In the genomic region with DNA sequence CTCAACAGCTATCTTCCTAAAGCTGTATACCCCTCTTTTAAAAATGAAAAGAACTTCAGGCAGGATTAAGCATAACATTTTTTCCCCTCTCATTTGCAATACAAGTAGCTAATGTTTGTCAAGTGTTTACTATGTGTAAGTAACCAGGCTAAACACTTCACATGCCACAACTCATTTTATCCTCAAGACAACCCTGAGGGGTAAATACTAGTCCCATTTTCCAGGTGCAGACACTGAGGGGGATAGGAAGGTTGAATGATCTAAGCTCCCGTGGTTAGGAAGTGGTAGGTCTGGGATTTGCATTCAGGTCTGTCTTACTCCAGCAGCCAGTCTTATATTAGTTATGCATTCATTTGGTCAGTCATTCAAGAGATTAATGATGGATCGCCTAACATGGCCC, we compare ENCODE assay signal across 21 cellular contexts.
"Had no signal": no experiment of that assay in that cellular context is flagged by ENCODE, and none has a peak within 500 bp of the region (broad histone marks: within the 10 kb centered on the region; RNA-seq: fewer than 3 reads in every experiment).

No MANE protein-coding gene starts in this region.

- H3K4me3 ChIP-seq: esophagus squamous epithelium, left ventricle myocardium inferior, lower lobe of right lung, psoas muscle, right lobe of liver, testis, tibial nerve had no signal

- H3K36me3 ChIP-seq: left ventricle myocardium inferior, lower lobe of right lung, right lobe of liver, tibial nerve had no signal

- H3K4me3 Mint-ChIP-seq: immature natural killer cell; naive B cell; nephron progenitor cell; stimulated activated naive B cell treated with anti-CD40 and anti-IgM and Interleukin-4, amounts not matched to agents 10 μg/mL and 1 μg/mL and 100 μg/mL, for 72 hours; stimulated activated naive CD8-positive, alpha-beta T cell treated with anti-CD3 and anti-CD28 coated beads, Interleukin-15, amount 100 ng/mL, for 72 hours had no signal

- H3K4me1 Mint-ChIP-seq: stimulated activated naive CD8-positive, alpha-beta T cell treated with anti-CD3 and anti-CD28 coated beads, Interleukin-15, amount 100 ng/mL, for 72 hours had no signal

- H3K9ac ChIP-seq: parathyroid adenoma had no signal

- H3K27me3 ChIP-seq: esophagus squamous epithelium, right lobe of liver, testis, tibial nerve had no signal

- H3K9me3 ChIP-seq: esophagus squamous epithelium, left ventricle myocardium inferior, lower lobe of right lung, psoas muscle, right lobe of liver, testis, tibial nerve had no signal

- H3K27me3 Mint-ChIP-seq: naive B cell; stimulated activated naive B cell treated with anti-CD40 and anti-IgM and Interleukin-4, amounts not matched to agents 10 μg/mL and 1 μg/mL and 100 μg/mL, for 72 hours; stimulated activated naive CD8-positive, alpha-beta T cell treated with anti-CD3 and anti-CD28 coated beads, Interleukin-15, amount 100 ng/mL, for 72 hours had no signal

- H3K27ac Mint-ChIP-seq: immature natural killer cell; nephron progenitor cell; stimulated activated naive B cell treated with anti-CD40 and anti-IgM and Interleukin-4, amounts not matched to agents 10 μg/mL and 1 μg/mL and 100 μg/mL, for 72 hours; stimulated activated naive CD8-positive, alpha-beta T cell treated with anti-CD3 and anti-CD28 coated beads, Interleukin-15, amount 100 ng/mL, for 72 hours had no signal

- H3K9me3 Mint-ChIP-seq: immature natural killer cell; naive B cell; nephron progenitor cell; stimulated activated naive B cell treated with anti-CD40 and anti-IgM and Interleukin-4, amounts not matched to agents 10 μg/mL and 1 μg/mL and 100 μg/mL, for 72 hours; stimulated activated naive CD8-positive, alpha-beta T cell treated with anti-CD3 and anti-CD28 coated beads, Interleukin-15, amount 100 ng/mL, for 72 hours had no signal

- DNase-seq: effector memory CD4-positive, alpha-beta T cell; esophagus squamous epithelium; foreskin fibroblast; immature natural killer cell; left cardiac atrium; left ventricle myocardium inferior; lower lobe of right lung; mesendoderm; naive B cell; nephron progenitor cell; psoas muscle; retina; right lobe of liver; stimulated activated CD4-positive, alpha-beta T cell treated with anti-CD3 and anti-CD28 coated beads, Interleukin-2, amount 100 ng/mL, for 24 hours; stimulated activated CD4-positive, alpha-beta T cell treated with anti-CD3 and anti-CD28 coated beads, Interleukin-4, amount 100 ng/mL, for 4 hours; stimulated activated naive B cell treated with anti-CD40 and anti-IgM and Interleukin-4, amounts not matched to agents 10 μg/mL and 1 μg/mL and 100 μg/mL, for 72 hours; stimulated activated naive CD8-positive, alpha-beta T cell treated with anti-CD3 and anti-CD28 coated beads, Interleukin-15, amount 100 ng/mL, for 72 hours; testis had no signal

- H3K27ac ChIP-seq: epithelial cell of prostate, esophagus squamous epithelium, left ventricle myocardium inferior, lower lobe of right lung, parathyroid adenoma, psoas muscle, right lobe of liver, testis, tibial nerve had no signal

- H3K4me1 ChIP-seq: tibial nerve had no signal

- ATAC-seq: left cardiac atrium; psoas muscle; right lobe of liver; stimulated activated naive B cell treated with anti-CD40 and anti-IgM and Interleukin-4, amounts not matched to agents 10 μg/mL and 1 μg/mL and 100 μg/mL, for 72 hours; stimulated activated naive CD8-positive, alpha-beta T cell treated with anti-CD3 and anti-CD28 coated beads, Interleukin-15, amount 100 ng/mL, for 72 hours had no signal
